Comparison of ENCODE assay signal across 12 cellular contexts in genomic region chr18:2515408-2515807, GRCh38. TPM values are rescaled to one million over a fixed set of nuclear protein-coding genes. Genes with fewer than 3 reads are reported as not detected.
DNase-seq lines count a peak whose midpoint lies in the region; ATAC-seq and TF ChIP-seq lines count a peak whose summit lies in the region.
"Had no signal": no experiment of that assay in that cellular context is flagged by ENCODE, and none has a peak within 500 bp of the region (broad histone marks: within the 10 kb centered on the region; RNA-seq: fewer than 3 reads in every experiment).

No MANE protein-coding gene starts in this region.

- no peak for TF ChIP-seq POLR2A in gastroesophageal sphincter (IDR thresholded peaks at IDR 0.05)

- no peaks in the 10 kb centered on the region for H3K79me2 ChIP-seq in OCI-LY7 (ENCODE audit: insufficient read depth, low read depth, low read length)

- H3K4me1 ChIP-seq in OCI-LY7 (ENCODE audit: insufficient read depth, low read length, poor library complexity, severe bottlenecking): peaks cover 19% of the 10 kb centered on the region
- peaks cover 0 to 13% (median 3%) of the 10 kb centered on the region in 3 donors for H3K4me1 ChIP-seq in gastroesophageal sphincter

- H3K9me3 ChIP-seq in OCI-LY7 (ENCODE audit: low read length) (peaks cover 5% of the 10 kb centered on the region; the same call in 1 of the 2 replicates), gastroesophageal sphincter (no peaks in the 10 kb centered on the region)

- H3K27ac ChIP-seq in OCI-LY7 (ENCODE audit: low read depth, low read length, poor library complexity, severe bottlenecking): no peak overlapping the region
- H3K27ac ChIP-seq in gastroesophageal sphincter: no peak overlapping the region

- H3K4me2 ChIP-seq in OCI-LY7 (ENCODE audit: low read length): no peak overlapping the region

- BruUV-seq in OCI-LY7 (replicated peaks; lab: Mats Ljungman, UMichigan): no TSS peak

- H2AFZ ChIP-seq in OCI-LY7 (ENCODE audit: low read length): peak overlapping the region; percentile 95; the same call in 1 of the 2 replicates

- no peaks in the 10 kb centered on the region for H3K9me3 Mint-ChIP-seq in effector memory CD8-positive, alpha-beta T cell
- H3K9me3 Mint-ChIP-seq: activated CD4-positive, alpha-beta memory T cell treated with anti-CD3 and anti-CD28 coated beads for 36 hours; stimulated activated naive CD8-positive, alpha-beta T cell treated with anti-CD3 and anti-CD28 coated beads, Interleukin-15, Interleukin-2, amounts not matched to agents 100 ng/mL and 50 ng/mL, for 24 hours had no signal

- H3K4me3 ChIP-seq in OCI-LY7 (ENCODE audit: low read depth, low read length, poor library complexity, severe bottlenecking) (no peak overlapping the region), gastroesophageal sphincter (no peak overlapping the region)

- H3K27ac Mint-ChIP-seq in effector memory CD8-positive, alpha-beta T cell: peak overlapping the region; percentile 8 to 38
- H3K27ac Mint-ChIP-seq: stimulated activated naive CD8-positive, alpha-beta T cell treated with anti-CD3 and anti-CD28 coated beads, Interleukin-15, Interleukin-2, amounts not matched to agents 100 ng/mL and 50 ng/mL, for 24 hours had no signal

- POLR2A ChIA-PET in OCI-LY7 (lab: Charles Lee): no interaction called here

- no peak for ATAC-seq in effector memory CD8-positive, alpha-beta T cell (replicated peaks)
- no peak for ATAC-seq in gastroesophageal sphincter
- no peak for ATAC-seq in GM18861 (IDR thresholded peaks at IDR 0.05; ENCODE audit: unreplicated experiment)

- WGBS in gastroesophageal sphincter (ENCODE audit: low coverage in 1 of 2), 2 donors: 6 to 26% methylated on average over 1 of the region's 1 CpG

- H3K36me3 ChIP-seq in OCI-LY7 (ENCODE audit: insufficient read depth, low read length) (peaks cover 5% of the 10 kb centered on the region; the same call in 1 of the 2 replicates), gastroesophageal sphincter (no peaks in the 10 kb centered on the region)

- H3K27me3 Mint-ChIP-seq in effector memory CD8-positive, alpha-beta T cell: no peaks in the 10 kb centered on the region
- H3K27me3 Mint-ChIP-seq: activated CD4-positive, alpha-beta memory T cell treated with anti-CD3 and anti-CD28 coated beads for 36 hours; stimulated activated naive CD8-positive, alpha-beta T cell treated with anti-CD3 and anti-CD28 coated beads, Interleukin-15, Interleukin-2, amounts not matched to agents 100 ng/mL and 50 ng/mL, for 24 hours had no signal

- intact Hi-C loops in OCI-LY7 (cut with micrococcal nuclease; ENCODE audit: unreplicated experiment): no loop called here

- TF ChIP-seq EP300 in gastroesophageal sphincter (IDR thresholded peaks at IDR 0.05): no peak

- no peak overlapping the region for H3K4me3 Mint-ChIP-seq in effector memory CD8-positive, alpha-beta T cell
- H3K4me3 Mint-ChIP-seq: activated CD4-positive, alpha-beta memory T cell treated with anti-CD3 and anti-CD28 coated beads for 36 hours; stimulated activated naive CD8-positive, alpha-beta T cell treated with anti-CD3 and anti-CD28 coated beads, Interleukin-15, Interleukin-2, amounts not matched to agents 100 ng/mL and 50 ng/mL, for 24 hours had no signal

- DNase-seq in DMS53 (lab: John Stamatoyannopoulos, UW) (peak; percentile 26), OCI-LY7 (ENCODE audit: low spot score) (no peak), non-pigmented ciliary epithelial cell (ENCODE audit: low read depth) (peak; percentile 76), NOMO-1 treated with dmso at 0.1 percent for 144 hours (lab: John Stamatoyannopoulos, UW; ENCODE audit: unreplicated experiment) (no peak), NK-92 (lab: John Stamatoyannopoulos, UW; ENCODE audit: unreplicated experiment) (no peak)
- DNase-seq in effector memory CD8-positive, alpha-beta T cell: no peak
- DNase-seq: NCI-H1930, Right ventricle myocardium superior had no signal

- no peaks in the 10 kb centered on the region for H3K36me3 Mint-ChIP-seq in effector memory CD8-positive, alpha-beta T cell (ENCODE audit: insufficient read depth)
- H3K36me3 Mint-ChIP-seq: activated CD4-positive, alpha-beta memory T cell treated with anti-CD3 and anti-CD28 coated beads for 36 hours had no signal

- TF ChIP-seq CTCF in OCI-LY7 (conservative IDR thresholded peaks at IDR 0.05; ENCODE audit: low read length) (no peak), gastroesophageal sphincter (IDR thresholded peaks at IDR 0.05) (no peak)

- no peaks in the 10 kb centered on the region for H4K20me1 ChIP-seq in OCI-LY7 (ENCODE audit: insufficient read depth, low read length)

- CTCF ChIA-PET in OCI-LY7 (lab: Charles Lee; ENCODE audit: unreplicated experiment): no interaction called here

- no peaks in the 10 kb centered on the region for H3K9me2 ChIP-seq in OCI-LY7 (ENCODE audit: insufficient read depth, low read length)

- H3K4me1 Mint-ChIP-seq in effector memory CD8-positive, alpha-beta T cell (ENCODE audit: low read depth in 2 of 2): peaks cover 9 to 16% of the 10 kb centered on the region in 2 donors

- H3K27me3 ChIP-seq in gastroesophageal sphincter: no peaks in the 10 kb centered on the region

RNA-seq across cellular contexts. Expression of gene METTL4, which starts 55.9 kb away (rescaled TPM):
- total RNA-seq in OCI-LY7 (2014; rRNA removed; shearing (Covaris generic)): 11.8 and 12.4 TPM in 2 replicates
- total RNA-seq in OCI-LY7 (2022) (23.3 and 23.7 TPM in 2 replicates), gastroesophageal sphincter (1 to 10 TPM; 4.2 to 9.5 (median 5.4) TPM)

RNA-seq across cellular contexts. Expression of gene NDC80, which starts 55.9 kb away (rescaled TPM):
- total RNA-seq in OCI-LY7 (2014; rRNA removed; shearing (Covaris generic)): 73.0 and 91.1 TPM in 2 replicates
- 105 and 115 TPM in 2 replicates for total RNA-seq in OCI-LY7 (2022)
- total RNA-seq in gastroesophageal sphincter: under 1 TPM in 3 of 4 donors, not detected in 1; 0.31 to 0.77 (median 0.54) TPM

Comparison
In these comparisons a context has a peak if more than half of its experiments do, and no peak if none do; other contexts are left out.
1. DNase-seq: peak in DMS53 (single experiment) and non-pigmented ciliary epithelial cell (single experiment); none in OCI-LY7 (single experiment), effector memory CD8-positive, alpha-beta T cell (0 of 3), NOMO-1 treated with dmso at 0.1 percent for 144 hours (single experiment) and NK-92 (single experiment).
2. RNA of gene NDC80, which starts 55.9 kb away (total RNA-seq): 73.0 to 115 TPM in OCI-LY7; 0.31 to 0.77 TPM in gastroesophageal sphincter; every median in the first group is over 10 times any median in the second.